ENCODE assay signal across 8 cellular contexts in the genomic region with DNA sequence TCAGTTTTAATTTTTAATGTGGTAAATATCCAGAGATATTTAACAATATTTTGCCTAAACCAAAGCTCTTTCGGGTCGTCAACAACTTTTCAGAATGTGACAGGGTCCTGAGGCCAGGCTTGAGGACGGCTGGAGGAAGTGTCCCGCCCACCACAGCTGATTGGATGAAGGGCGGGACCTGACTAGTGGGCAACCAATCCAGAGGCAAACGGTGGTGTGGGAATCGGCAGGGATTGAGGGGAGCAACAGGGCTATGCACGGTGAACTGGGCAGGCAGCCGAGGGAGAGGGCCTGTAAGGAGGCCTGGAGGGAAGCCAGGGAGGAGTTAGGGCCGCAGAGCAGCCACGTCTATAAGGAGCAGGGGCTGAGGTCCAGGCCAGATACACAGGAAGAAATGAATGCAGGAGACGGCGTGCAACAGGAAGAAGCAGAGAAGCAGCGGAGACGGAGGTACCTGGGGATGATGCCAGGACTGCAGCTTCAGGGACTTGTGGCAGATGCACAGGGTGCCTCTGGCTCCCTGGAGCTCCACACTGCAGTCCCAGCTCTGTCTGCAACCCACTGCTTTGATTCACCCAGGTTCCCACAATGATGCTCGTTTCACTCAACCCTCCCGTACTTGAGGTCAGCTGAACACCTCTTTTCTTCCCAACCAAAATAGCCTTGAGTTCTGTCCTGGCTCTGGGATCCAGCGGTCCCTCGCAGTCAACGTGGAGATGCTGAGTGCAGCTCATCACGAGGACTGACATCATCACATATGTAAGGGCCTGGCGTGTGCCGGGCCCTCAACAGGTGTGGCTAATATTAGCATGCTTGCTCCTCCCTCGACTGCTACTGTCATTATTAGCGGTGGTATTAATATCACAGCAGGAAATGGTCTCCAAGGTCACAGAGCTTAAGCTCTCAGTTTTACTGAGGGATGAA. TPM values are rescaled to one million over a fixed set of nuclear protein-coding genes. Genes with fewer than 3 reads are reported as not detected.
DNase-seq lines count a peak whose midpoint lies in the region; ATAC-seq, FAIRE-seq and TF ChIP-seq lines count a peak whose summit lies in the region.

No MANE protein-coding gene starts in this region.

- BruUV-seq in Caco-2 (replicated peaks; lab: Mats Ljungman, UMichigan) (no TSS peak), endothelial cell of umbilical vein (replicated peaks; lab: Mats Ljungman, UMichigan) (no TSS peak)

- H3K4me2 ChIP-seq in endothelial cell of umbilical vein (ENCODE audit: insufficient read depth, low read length): no peak overlapping the region

- intact Hi-C loops in Caco-2 (cut with micrococcal nuclease; ENCODE audit: unreplicated experiment) (no loop called here), endothelial cell of umbilical vein (cut with micrococcal nuclease) (no loop called here), sciatic nerve (cut with DNase I) (no loop called here), uterus (cut with DNase I; ENCODE audit: low total_unique reads) (no loop called here)

- ATAC-seq in GM21723 (IDR thresholded peaks at IDR 0.05; ENCODE audit: unreplicated experiment) (peak; percentile 84), sciatic nerve (no peak)

- TF ChIP-seq CTCF in Caco-2 (IDR thresholded peaks at IDR 0.05; ENCODE audit: insufficient read depth in 1 of 2, low read depth in 1 of 2, low read length in 1 of 2, severe bottlenecking in 1 of 2, unreplicated experiment in 1 of 2) (no peak), endothelial cell of umbilical vein (IDR thresholded peaks at IDR 0.05; ENCODE audit: extremely low read depth in 1 of 2, insufficient read depth in 1 of 2, low read depth in 1 of 2, low read length in 2 of 2) (no peak), uterus (IDR thresholded peaks at IDR 0.05) (no peak)

- peak overlapping the region; percentile 43 for H2AFZ ChIP-seq in endothelial cell of umbilical vein (ENCODE audit: low read depth, low read length)

- dilution Hi-C loops in endothelial cell of umbilical vein (cut with MboI; ENCODE audit: extremely low pct_ligation_motif_present, low sequenced_read_pairs): no loop called here

- H3K27ac ChIP-seq in endothelial cell of umbilical vein (ENCODE audit: insufficient read depth, low read depth, low read length) (no peak overlapping the region), uterus (no peak overlapping the region)

- POLR2A ChIA-PET in Caco-2 (lab: Charles Lee): no interaction called here
- POLR2A ChIA-PET in endothelial cell of umbilical vein (lab: Charles Lee): no interaction called here

- H3K4me1 ChIP-seq in Caco-2 (no peaks in the 10 kb centered on the region), endothelial cell of umbilical vein (ENCODE audit: control insufficient read depth, extremely low read depth, insufficient read depth, low read length) (no peaks in the 10 kb centered on the region), uterus (no peaks in the 10 kb centered on the region)

- peaks cover 6% of the 10 kb centered on the region for H3K4me1 Mint-ChIP-seq in Caco-2 (ENCODE audit: low read depth, unreplicated experiment)

- H3K27ac Mint-ChIP-seq in Caco-2 (ENCODE audit: unreplicated experiment): peak overlapping the region; percentile 31

- no peak overlapping the region for H3K9ac ChIP-seq in endothelial cell of umbilical vein (replicated peaks; ENCODE audit: extremely low read depth, insufficient read depth, low read length)

- CTCF ChIA-PET in Caco-2 (lab: Charles Lee): no interaction called here
- CTCF ChIA-PET in endothelial cell of umbilical vein (lab: Charles Lee): interaction anchor here (0.8 to 1.9 kb wide), 3 partner anchors 10 to 48 kb away, joined by 3 to 6 read pairs (median 3); no protein-coding TSS in a partner anchor

- TF ChIP-seq POLR2A in endothelial cell of umbilical vein (IDR thresholded peaks at IDR 0.05; ENCODE audit: low read depth, low read length) (no peak), uterus (IDR thresholded peaks at IDR 0.05) (no peak)

- H3K79me2 ChIP-seq in endothelial cell of umbilical vein (ENCODE audit: control insufficient read depth, insufficient read depth, low read length): no peaks in the 10 kb centered on the region

- H3K27me3 Mint-ChIP-seq in Caco-2 (ENCODE audit: insufficient read depth, unreplicated experiment): no peaks in the 10 kb centered on the region

- DNase-seq in Caco-2 (peak; percentile 28 to 48), NCI-H2196 (lab: John Stamatoyannopoulos, UW; ENCODE audit: unreplicated experiment) (peak; percentile 63), endothelial cell of umbilical vein (ENCODE audit: low read depth, low spot score) (peak; percentile 63), sciatic nerve (ENCODE audit: low spot score) (peak; percentile 58), uterus (no peak), COR-L47 (lab: John Stamatoyannopoulos, UW) (no peak), GM19238 (ENCODE audit: insufficient read length, low spot score) (no peak)

- no peaks in the 10 kb centered on the region for H3K36me3 Mint-ChIP-seq in Caco-2 (ENCODE audit: insufficient read depth, unreplicated experiment)

- H3K4me3 ChIP-seq in Caco-2 (ENCODE audit: low read depth, low read length): no peak overlapping the region
- H3K4me3 ChIP-seq in endothelial cell of umbilical vein (replicated peaks in 1 of 3; ENCODE audit: insufficient read depth in 1 of 3, low read depth in 1 of 3, low read length in 3 of 3): no peak overlapping the region
- no peak overlapping the region for H3K4me3 ChIP-seq in uterus

- H4K20me1 ChIP-seq in endothelial cell of umbilical vein (replicated peaks; ENCODE audit: control insufficient read depth, extremely low read depth, insufficient read depth, low read length): no peaks in the 10 kb centered on the region

- no peaks in the 10 kb centered on the region for H3K36me3 ChIP-seq in Caco-2 (ENCODE audit: control insufficient read depth, insufficient read depth, low read length)
- no peaks in the 10 kb centered on the region for H3K36me3 ChIP-seq in endothelial cell of umbilical vein (ENCODE audit: control insufficient read depth in 2 of 2, extremely low read depth in 1 of 2, insufficient read depth in 2 of 2, low read length in 2 of 2)
- no peaks in the 10 kb centered on the region for H3K36me3 ChIP-seq in uterus

- H3K9me1 ChIP-seq in endothelial cell of umbilical vein (replicated peaks; ENCODE audit: control insufficient read depth, extremely low read depth, insufficient read depth, low read length): no peaks in the 10 kb centered on the region

- H3K4me3 Mint-ChIP-seq in Caco-2 (ENCODE audit: unreplicated experiment): peak overlapping the region; percentile 36

- no peaks in the 10 kb centered on the region for H3K27me3 ChIP-seq in Caco-2 (replicated peaks; ENCODE audit: control insufficient read depth, insufficient read depth, low read length)
- no peaks in the 10 kb centered on the region for H3K27me3 ChIP-seq in endothelial cell of umbilical vein (ENCODE audit: control insufficient read depth in 2 of 2, insufficient read depth in 2 of 2, low read length in 2 of 2)
- no peaks in the 10 kb centered on the region for H3K27me3 ChIP-seq in uterus

- peak; percentile 49 for FAIRE-seq in endothelial cell of umbilical vein (lab: Jason Lieb, UNC)

- no peaks in the 10 kb centered on the region for H3K9me3 Mint-ChIP-seq in Caco-2 (ENCODE audit: unreplicated experiment)

- H3K9me3 ChIP-seq in Caco-2: no peaks in the 10 kb centered on the region
- H3K9me3 ChIP-seq in endothelial cell of umbilical vein (replicated peaks; ENCODE audit: control insufficient read depth, insufficient read depth, low read length): no peaks in the 10 kb centered on the region
- no peaks in the 10 kb centered on the region for H3K9me3 ChIP-seq in uterus

TF ChIP-seq in endothelial cell of umbilical vein, 7 proteins besides CTCF, POLR2A, EP300 and RAD21:
- no peak for TF ChIP-seq MYC (IDR thresholded peaks at IDR 0.05; ENCODE audit: low read depth, low read length)
- no peak for TF ChIP-seq JUN (IDR thresholded peaks at IDR 0.05; ENCODE audit: borderline replicate concordance, insufficient read depth, insufficient read length, low read depth)
- no peak for TF ChIP-seq GATA2 (IDR thresholded peaks at IDR 0.05; ENCODE audit: insufficient read depth, insufficient read length, low read depth, low read length)
- no peak for TF ChIP-seq POLR2AphosphoS5 (IDR thresholded peaks at IDR 0.05; ENCODE audit: insufficient read depth, low read depth, low read length)
- no peak for TF ChIP-seq FOS (IDR thresholded peaks at IDR 0.05; ENCODE audit: borderline replicate concordance, insufficient read depth, low read length)
- no peak for TF ChIP-seq MAX (IDR thresholded peaks at IDR 0.05; ENCODE audit: insufficient read depth, insufficient read length)
- no peak for TF ChIP-seq EZH2 (IDR thresholded peaks at IDR 0.05; ENCODE audit: borderline replicate concordance, low read depth, low read length, severe bottlenecking)

RNA-seq across cellular contexts. Expression of gene ZMIZ1, which starts 45.9 kb away (rescaled TPM):
- total RNA-seq in Caco-2 (2022) (42.3 and 43.7 TPM in 2 replicates), endothelial cell of umbilical vein (46.7 and 49.6 TPM in 2 replicates), sciatic nerve (96.7 TPM), uterus (100 to 1,000 TPM in 1 of 4 donors, 10 to 100 TPM in 3; 18.7 to 188 (median 36.7) TPM)
- polyA plus RNA-seq in endothelial cell of umbilical vein: 12.5 and 13.0 TPM in 2 replicates
- polyA plus RNA-seq in endothelial cell of umbilical vein (2011; cell fraction: cytosol; rRNA removed): 21.9 and 22.0 TPM in 2 replicates
- polyA plus RNA-seq in endothelial cell of umbilical vein (2011; cell fraction: nucleus; rRNA removed): 28.9 and 35.8 TPM in 2 replicates
- polyA plus RNA-seq in endothelial cell of umbilical vein (2012): 33.1 and 33.9 TPM in 2 replicates
- 28.8 and 38.1 TPM in 2 replicates for polyA minus RNA-seq in endothelial cell of umbilical vein
- polyA minus RNA-seq in endothelial cell of umbilical vein (2011; cell fraction: cytosol; rRNA and poly(A)+ RNA removed): 5.4 TPM
- 26.6 and 30.9 TPM in 2 replicates for polyA minus RNA-seq in endothelial cell of umbilical vein (2011; cell fraction: nucleus; rRNA and poly(A)+ RNA removed)

Comparison
In these comparisons a context has a peak if more than half of its experiments do, and no peak if none do; other contexts are left out.
1. DNase-seq: peak in Caco-2 (2 of 2), NCI-H2196 (single experiment), endothelial cell of umbilical vein (single experiment) and sciatic nerve (single experiment); none in uterus (0 of 2), COR-L47 (single experiment) and GM19238 (single experiment).